Comparison of ENCODE assay signal across 15 cellular contexts in the genomic region with DNA sequence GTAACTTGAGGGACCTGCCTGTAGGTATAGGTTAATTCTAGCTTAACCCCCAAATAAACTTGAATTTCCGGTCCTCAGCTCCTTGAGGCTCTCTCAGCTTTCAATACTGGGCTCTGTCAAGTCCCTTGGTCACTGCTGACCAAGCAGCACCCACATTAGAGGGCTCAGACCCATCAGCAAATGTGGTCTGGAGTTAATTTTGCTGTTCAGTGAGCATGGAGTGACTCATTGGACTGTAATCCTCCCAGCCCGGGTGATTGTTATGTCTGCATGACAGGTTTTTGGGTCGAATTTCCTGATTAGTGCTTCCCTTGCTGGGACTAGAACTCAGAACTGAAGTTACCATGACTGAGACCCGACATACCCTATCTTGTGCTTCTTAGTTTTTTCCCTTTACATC.
DNase-seq lines count a peak whose midpoint lies in the region; ATAC-seq, FAIRE-seq and TF ChIP-seq lines count a peak whose summit lies in the region.
"Had no signal": no experiment of that assay in that cellular context is flagged by ENCODE, and none has a peak within 500 bp of the region (broad histone marks: within the 10 kb centered on the region; RNA-seq: fewer than 3 reads in every experiment).

No MANE protein-coding gene starts in this region.

- TF ChIP-seq CTCF in osteocyte (IDR thresholded peaks at IDR 0.05) = no peak

- H3K4me1 Mint-ChIP-seq in osteocyte (ENCODE audit: unreplicated experiment) = peaks cover 8% of the 10 kb centered on the region

- peaks cover 6% of the 10 kb centered on the region for H3K9me3 Mint-ChIP-seq in osteocyte (ENCODE audit: unreplicated experiment)

- FAIRE-seq in RCC 7860 (lab: Jason Lieb, UNC) = peak; percentile 97
- FAIRE-seq: endometrium had no signal

- peaks cover 2% of the 10 kb centered on the region for H3K27me3 Mint-ChIP-seq in osteocyte (ENCODE audit: unreplicated experiment)

- ATAC-seq in HG02885 (IDR thresholded peaks at IDR 0.05; ENCODE audit: poor library complexity, unreplicated experiment) = no peak
- ATAC-seq: naive thymus-derived CD8-positive, alpha-beta T cell; sciatic nerve had no signal

- DNase-seq in GM04503 (ENCODE audit: low read depth) (peak; percentile 53), RCC 7860 (ENCODE audit: low spot score) (peak; percentile 91), fibroblast of gingiva (ENCODE audit: low read depth) (peak; percentile 33), renal cortical epithelial cell (ENCODE audit: low read depth) (peak; percentile 96), NCI-H146 (lab: John Stamatoyannopoulos, UW) (no peak), osteocyte (ENCODE audit: extremely low spot score, unreplicated experiment) (no peak)
- DNase-seq in activated T-cell treated with anti-CD3 and anti-CD28 coated beads, Interleukin-2, amount 50 U/mL, for 1 hour = no peak
- DNase-seq: activated effector memory CD4-positive, alpha-beta T cell treated with anti-CD3 and anti-CD28 coated beads, Interleukin-2, amount 50 U/mL, for 16 hours; naive thymus-derived CD8-positive, alpha-beta T cell; NCI-H2227 treated with DMSO at 0.1 percent for 48 hours; T-helper 2 cell had no signal

- no peaks in the 10 kb centered on the region for H3K36me3 Mint-ChIP-seq in osteocyte (ENCODE audit: unreplicated experiment)
- H3K36me3 Mint-ChIP-seq: brain had no signal

- no peak overlapping the region for H3K4me3 Mint-ChIP-seq in osteocyte (ENCODE audit: unreplicated experiment)
- H3K4me3 Mint-ChIP-seq: brain; naive thymus-derived CD8-positive, alpha-beta T cell had no signal

- H3K27ac Mint-ChIP-seq in osteocyte (ENCODE audit: unreplicated experiment) = no peak overlapping the region
- H3K27ac Mint-ChIP-seq: brain; naive thymus-derived CD8-positive, alpha-beta T cell had no signal

Comparison
In these comparisons a context has a peak if more than half of its experiments do, and no peak if none do; other contexts are left out.
1. DNase-seq: peak in GM04503 (single experiment), RCC 7860 (single experiment), fibroblast of gingiva (single experiment) and renal cortical epithelial cell (single experiment); none in NCI-H146 (single experiment), activated T-cell treated with anti-CD3 and anti-CD28 coated beads, Interleukin-2, amount 50 U/mL, for 1 hour (single experiment) and osteocyte (single experiment).